In genomic region chr1:18954270-18955071, GRCh38 we compare ENCODE assay signal across 8 cellular contexts.
A peak's percentile ranks its signal among the peaks of the same experiment; 100 is the strongest.
DNase-seq lines count a peak whose midpoint lies in the region; ATAC-seq and FAIRE-seq lines count a peak whose summit lies in the region.

No MANE protein-coding gene starts in this region.

- H3K27ac Mint-ChIP-seq in stimulated activated naive CD8-positive, alpha-beta T cell treated with anti-CD3 and anti-CD28 coated beads, Interleukin-15, Interleukin-2, amounts not matched to agents 100 ng/mL and 50 ng/mL, for 24 hours, result peak overlapping the region; percentile 56

- peaks cover 30 to 50% of the 10 kb centered on the region in 2 donors for H3K4me1 ChIP-seq in mucosa of rectum (ENCODE audit: control insufficient read depth in 2 of 2, insufficient read depth in 2 of 2, low read length in 2 of 2)

- DNase-seq in stimulated activated naive CD8-positive, alpha-beta T cell treated with anti-CD3 and anti-CD28 coated beads, Interleukin-15, Interleukin-2, amounts not matched to agents 100 U/mL and 50 U/mL, for 24 hours, result no peak
- DNase-seq in NCI-H128 (lab: John Stamatoyannopoulos, UW; ENCODE audit: unreplicated experiment) (no peak), SIG-M5 treated with dmso at 0.1 percent for 504 hours (lab: John Stamatoyannopoulos, UW; ENCODE audit: unreplicated experiment) (no peak), RCC 7860 (ENCODE audit: low spot score) (no peak), NCI-H524 treated with DMSO at 0.1 percent for 48 hours (lab: John Stamatoyannopoulos, UW) (no peak)

- no peaks in the 10 kb centered on the region for H3K9me3 Mint-ChIP-seq in stimulated activated naive CD8-positive, alpha-beta T cell treated with anti-CD3 and anti-CD28 coated beads, Interleukin-15, Interleukin-2, amounts not matched to agents 100 ng/mL and 50 ng/mL, for 24 hours

- no peaks in the 10 kb centered on the region for H3K36me3 ChIP-seq in mucosa of rectum (ENCODE audit: control insufficient read depth in 2 of 2, insufficient read depth in 2 of 2, low read length in 2 of 2)

- H3K27me3 Mint-ChIP-seq in stimulated activated naive CD8-positive, alpha-beta T cell treated with anti-CD3 and anti-CD28 coated beads, Interleukin-15, Interleukin-2, amounts not matched to agents 100 ng/mL and 50 ng/mL, for 24 hours, result no peaks in the 10 kb centered on the region

- peak overlapping the region in 1 of 2 donors; percentile 34 for H3K9ac ChIP-seq in mucosa of rectum (ENCODE audit: low read depth in 1 of 2, low read length in 2 of 2)

- H3K4me1 Mint-ChIP-seq in stimulated activated naive CD8-positive, alpha-beta T cell treated with anti-CD3 and anti-CD28 coated beads, Interleukin-15, Interleukin-2, amounts not matched to agents 100 ng/mL and 50 ng/mL, for 24 hours (ENCODE audit: low read depth), result peaks cover 75% of the 10 kb centered on the region

- no peaks in the 10 kb centered on the region for H3K9me3 ChIP-seq in mucosa of rectum (ENCODE audit: control insufficient read depth in 2 of 2, low read length in 2 of 2)

- H3K27me3 ChIP-seq in mucosa of rectum (ENCODE audit: control insufficient read depth in 2 of 2, insufficient read depth in 2 of 2, low read length in 2 of 2), result no peaks in the 10 kb centered on the region

- H3K27ac ChIP-seq in cingulate gyrus (ENCODE audit: low read depth, low read length) (peak overlapping the region; percentile 39), mucosa of rectum (ENCODE audit: low read depth in 2 of 2, low read length in 2 of 2) (no peak overlapping the region)

- no peak for ATAC-seq in stimulated activated naive CD8-positive, alpha-beta T cell treated with anti-CD3 and anti-CD28 coated beads, Interleukin-15, Interleukin-2, amounts not matched to agents 100 U/mL and 50 U/mL, for 24 hours

- peak overlapping the region; percentile 65 to 75 for H3K4me3 ChIP-seq in mucosa of rectum (ENCODE audit: low read length in 2 of 2)

- H3K4me3 Mint-ChIP-seq in stimulated activated naive CD8-positive, alpha-beta T cell treated with anti-CD3 and anti-CD28 coated beads, Interleukin-15, Interleukin-2, amounts not matched to agents 100 ng/mL and 50 ng/mL, for 24 hours, result peak overlapping the region; percentile 85

- no peak for FAIRE-seq in RCC 7860 (lab: Jason Lieb, UNC)

- H3K36me3 Mint-ChIP-seq in stimulated activated naive CD8-positive, alpha-beta T cell treated with anti-CD3 and anti-CD28 coated beads, Interleukin-15, Interleukin-2, amounts not matched to agents 100 ng/mL and 50 ng/mL, for 24 hours (ENCODE audit: low read depth), result peaks cover 29% of the 10 kb centered on the region
